ENCODE assay signal across 36 cellular contexts in genomic region chr2:218071218-218071937, GRCh38. TPM values are rescaled to one million over a fixed set of nuclear protein-coding genes. Genes with fewer than 3 reads are reported as not detected.
"Had no signal": no experiment of that assay in that cellular context is flagged by ENCODE, and none has a peak within 500 bp of the region (broad histone marks: within the 10 kb centered on the region; RNA-seq: fewer than 3 reads in every experiment).

No MANE protein-coding gene starts in this region.

- H3K9me3 ChIP-seq: breast epithelium, colonic mucosa, esophagus squamous epithelium, gastroesophageal sphincter, heart right ventricle had no signal

- H3K36me3 ChIP-seq: breast epithelium, cardiac muscle cell, colonic mucosa, esophagus squamous epithelium, gastroesophageal sphincter, heart right ventricle, WERI-Rb-1 had no signal

- H2AFZ ChIP-seq: hepatocyte had no signal

- DNase-seq: activated B cell treated with CpG ODN at 0.5 μM for 24 hours; activated CD4-positive, alpha-beta T cell treated with anti-CD3 and anti-CD28 coated beads for 48 hours; activated CD4-positive, alpha-beta T cell treated with anti-CD3 and anti-CD28 coated beads, Interleukin-2, amount 50 U/mL, for 1 hour; activated CD4-positive, alpha-beta T cell treated with anti-CD3 and anti-CD28 coated beads, Interleukin-2, amount 50 U/mL, for 48 hours; activated CD8-positive, alpha-beta memory T cell treated with anti-CD3 and anti-CD28 coated beads for 24 hours; activated CD8-positive, alpha-beta T cell treated with anti-CD3 and anti-CD28 coated beads for 36 hours; activated effector memory CD4-positive, alpha-beta T cell treated with Interleukin-2 at 50 U/mL for 16 hours; activated gamma-delta T cell treated with Interleukin-2 at 50 U/mL for 16 hours; activated naive CD4-positive, alpha-beta T cell treated with Interleukin-2 at 50 U/mL for 16 hours; activated T-cell treated with anti-CD3 and anti-CD28 coated beads, Interleukin-2, amount 50 U/mL, for 4 hours; amniotic stem cell; anterior cingulate cortex; central memory CD4-positive, alpha-beta T cell; cerebellar nuclear complex; colonic mucosa; dorsolateral prefrontal cortex; effector memory CD4-positive, alpha-beta T cell; erythroblast; esophagus squamous epithelium; foreskin melanocyte; heart right ventricle; T-helper 1 cell; T-helper 17 cell; T1000; WERI-Rb-1 had no signal

- H3K4me3 Mint-ChIP-seq: activated B cell treated with CpG ODN at 0.5 μM for 24 hours; activated CD8-positive, alpha-beta T cell treated with anti-CD3 and anti-CD28 coated beads for 36 hours; activated naive CD4-positive, alpha-beta T cell treated with anti-CD3 and anti-CD28 coated beads, Interleukin-2, amount 50 U/mL, for 24 hours; activated T-cell treated with anti-CD3 and anti-CD28 coated beads, Interleukin-2, amount 50 U/mL, for 4 hours; activated T-helper 17 cell treated with anti-CD3 and anti-CD28 coated beads, Interleukin-2, amount 50 U/mL, for 72 hours; brain; T-helper 17 cell; T-helper 2 cell treated with Interferon-gamma antibody and Interleukin-4, amounts not matched to agents 5 μg/mL and 100 μg/mL, for 36 hours had no signal

- H3K4me2 ChIP-seq: hepatocyte had no signal

- H3K4me1 ChIP-seq: breast epithelium, colonic mucosa had no signal

- H3K4me3 ChIP-seq: breast epithelium, cardiac muscle cell, colonic mucosa, dorsolateral prefrontal cortex, esophagus squamous epithelium, gastroesophageal sphincter, heart right ventricle, hepatocyte had no signal

- H3K9me3 Mint-ChIP-seq: activated B cell treated with CpG ODN at 0.5 μM for 24 hours; activated CD8-positive, alpha-beta T cell treated with anti-CD3 and anti-CD28 coated beads for 36 hours; activated naive CD4-positive, alpha-beta T cell treated with anti-CD3 and anti-CD28 coated beads, Interleukin-2, amount 50 U/mL, for 24 hours; activated T-cell treated with anti-CD3 and anti-CD28 coated beads, Interleukin-2, amount 50 U/mL, for 4 hours; activated T-helper 17 cell treated with anti-CD3 and anti-CD28 coated beads, Interleukin-2, amount 50 U/mL, for 72 hours; T-helper 2 cell treated with Interferon-gamma antibody and Interleukin-4, amounts not matched to agents 5 μg/mL and 100 μg/mL, for 36 hours had no signal

- H3K36me3 Mint-ChIP-seq: activated naive CD4-positive, alpha-beta T cell treated with anti-CD3 and anti-CD28 coated beads, Interleukin-2, amount 50 U/mL, for 24 hours; brain had no signal

- H3K79me2 ChIP-seq: hepatocyte had no signal

- H3K27ac ChIP-seq: breast epithelium, cardiac muscle cell, colonic mucosa, dorsolateral prefrontal cortex, esophagus squamous epithelium, gastroesophageal sphincter, heart right ventricle, hepatocyte, WERI-Rb-1 had no signal

- H3K27ac Mint-ChIP-seq: activated B cell treated with CpG ODN at 0.5 μM for 24 hours; activated CD8-positive, alpha-beta T cell treated with anti-CD3 and anti-CD28 coated beads for 36 hours; activated naive CD4-positive, alpha-beta T cell treated with anti-CD3 and anti-CD28 coated beads, Interleukin-2, amount 50 U/mL, for 24 hours; activated T-helper 17 cell treated with anti-CD3 and anti-CD28 coated beads, Interleukin-2, amount 50 U/mL, for 72 hours; brain; T-helper 17 cell; T-helper 2 cell treated with Interferon-gamma antibody and Interleukin-4, amounts not matched to agents 5 μg/mL and 100 μg/mL, for 36 hours had no signal

- H3K27me3 ChIP-seq: breast epithelium, colonic mucosa, hepatocyte had no signal

RNA-seq across cellular contexts. Expression of gene RUFY4, which starts 2.3 kb away (rescaled TPM):
- total RNA-seq: cardiac muscle cell, colonic mucosa, esophagus squamous epithelium, fibroblast of lung, fibroblast of villous mesenchyme, gastroesophageal sphincter, glomerular endothelial cell had no signal

RNA-seq across cellular contexts. Expression of gene CXCR2, which starts 54.5 kb away (rescaled TPM):
- total RNA-seq: activated B cell treated with CpG ODN at 0.5 μM for 24 hours; activated T-cell treated with anti-CD3 and anti-CD28 coated beads, Interleukin-2, amount 50 U/mL, for 4 hours; fibroblast of lung; fibroblast of villous mesenchyme; glomerular endothelial cell had no signal
